In genomic region chr11:128455766-128456165, GRCh38 we compare ENCODE assay signal across 14 cellular contexts.
DNase-seq lines count a peak whose midpoint lies in the region; ATAC-seq, FAIRE-seq and TF ChIP-seq lines count a peak whose summit lies in the region.
"Had no signal": no experiment of that assay in that cellular context is flagged by ENCODE, and none has a peak within 500 bp of the region (broad histone marks: within the 10 kb centered on the region; RNA-seq: fewer than 3 reads in every experiment).

No MANE protein-coding gene starts in this region.

- POLR2A ChIA-PET in CD8-positive, alpha-beta T cell (lab: Charles Lee), result interaction anchor here (0.8 to 1.6 kb wide), 5 partner anchors 12 to 138 kb away, joined by 3 to 5 read pairs (median 4); no protein-coding TSS in a partner anchor
- POLR2A ChIA-PET in HepG2 (lab: Yijun Ruan, JAX), result no interaction called here

- in situ Hi-C loops in HepG2 (cut with HindIII; ENCODE audit: extremely low pct_ligation_motif_present, low pct_unique_long_range_greater_than_20kb), result no loop called here

- no peak for DNase-seq in CD8-positive, alpha-beta T cell
- DNase-seq in HepG2 (ENCODE audit: low spot score) (no peak), NCI-H82 treated with DMSO at 0.1 percent for 48 hours (lab: John Stamatoyannopoulos, UW; ENCODE audit: unreplicated experiment) (no peak), DMS153 treated with DMSO at 0.1 percent for 48 hours (lab: John Stamatoyannopoulos, UW; ENCODE audit: unreplicated experiment) (no peak), progenitor cell of endocrine pancreas (ENCODE audit: low spot score, unreplicated experiment) (no peak)
- DNase-seq: glutamatergic neuron; MV-4-11; stimulated activated CD4-positive, alpha-beta T cell treated with anti-CD3 and anti-CD28 coated beads, Interleukin-2, amount 100 ng/mL, for 48 hours had no signal

- intact Hi-C loops in CD8-positive, alpha-beta T cell (cut with DNase I, micrococcal nuclease), result loop anchor here (1.0 to 10.0 kb wide), 2 partner anchors 8 to 421 kb away; no protein-coding TSS in a partner anchor
- intact Hi-C loops in HepG2 (cut with micrococcal nuclease; ENCODE audit: unreplicated experiment), result no loop called here

- H3K27ac Mint-ChIP-seq in CD8-positive, alpha-beta T cell, result peak overlapping the region; percentile 91
- peak overlapping the region; percentile 72 for H3K27ac Mint-ChIP-seq in activated naive CD8-positive, alpha-beta T cell
- no peak overlapping the region for H3K27ac Mint-ChIP-seq in progenitor cell of endocrine pancreas

- WGBS in HepG2 (ENCODE audit: low lambda C conversion rate), result 8% methylated on average over 5 of the region's 5 CpGs

- H4K20me1 ChIP-seq in HepG2 (ENCODE audit: insufficient read depth, low read length), result no peaks in the 10 kb centered on the region
- H4K20me1 ChIP-seq: BLaER1 had no signal

- TF ChIP-seq EP300 in HepG2 (IDR thresholded peaks at IDR 0.05; ENCODE audit: low read depth in 2 of 2, low read length in 2 of 2), result no peak
- no peak for TF ChIP-seq EP300 in HepG2 (CRISPR knock-in tag; IDR thresholded peaks at IDR 0.05; ENCODE audit: borderline replicate concordance)

- no peak for ATAC-seq in CD8-positive, alpha-beta T cell
- ATAC-seq in HepG2, result no peak
- ATAC-seq in HG03280 (IDR thresholded peaks at IDR 0.05; ENCODE audit: unreplicated experiment), result no peak

- no TSS peak for BruUV-seq in HepG2 (replicated peaks; lab: Mats Ljungman, UMichigan)

- no peak overlapping the region for H3K9ac ChIP-seq in HepG2 (ENCODE audit: insufficient read depth, low read depth, low read length)
- H3K9ac ChIP-seq: BLaER1 had no signal

- peak overlapping the region; percentile 94; the same call in 1 of the 2 replicates for H3K27ac ChIP-seq in ACC112 (ENCODE audit: low read depth, low read length)
- H3K27ac ChIP-seq in CD8-positive, alpha-beta T cell (ENCODE audit: low read depth, low read length), result no peak overlapping the region
- no peak overlapping the region for H3K27ac ChIP-seq in HepG2 (ENCODE audit: extremely low read length, insufficient read depth, low read length)
- H3K27ac ChIP-seq: BLaER1, SJSA1 had no signal

- H3K9me3 Mint-ChIP-seq in CD8-positive, alpha-beta T cell, result no peaks in the 10 kb centered on the region
- H3K9me3 Mint-ChIP-seq in activated naive CD8-positive, alpha-beta T cell (ENCODE audit: low read depth), result no peaks in the 10 kb centered on the region
- H3K9me3 Mint-ChIP-seq in progenitor cell of endocrine pancreas (ENCODE audit: low read depth), result no peaks in the 10 kb centered on the region

- H3K27me3 Mint-ChIP-seq in CD8-positive, alpha-beta T cell (ENCODE audit: low read depth), result no peaks in the 10 kb centered on the region
- no peaks in the 10 kb centered on the region for H3K27me3 Mint-ChIP-seq in activated naive CD8-positive, alpha-beta T cell
- peaks cover 37% of the 10 kb centered on the region for H3K27me3 Mint-ChIP-seq in progenitor cell of endocrine pancreas

- H3K36me3 ChIP-seq in ACC112 (ENCODE audit: insufficient read depth, low read length) (peaks cover 34% of the 10 kb centered on the region), HepG2 (replicated peaks in 1 of 2; ENCODE audit: control insufficient read depth in 1 of 2, insufficient read depth in 2 of 2, low read length in 2 of 2) (no peaks in the 10 kb centered on the region)
- peaks cover 40% of the 10 kb centered on the region for H3K36me3 ChIP-seq in CD8-positive, alpha-beta T cell (ENCODE audit: insufficient read depth, low read length)

- peaks cover 2% of the 10 kb centered on the region for H3K79me2 ChIP-seq in ACC112 (ENCODE audit: control insufficient read depth, insufficient read depth, low read length, unreplicated experiment)
- H3K79me2 ChIP-seq in HepG2 (ENCODE audit: insufficient read depth, low read length), result no peaks in the 10 kb centered on the region

- H3K27me3 ChIP-seq in ACC112 (ENCODE audit: insufficient read depth, low read length), result no peaks in the 10 kb centered on the region
- H3K27me3 ChIP-seq in CD8-positive, alpha-beta T cell (ENCODE audit: insufficient read depth, low read length), result no peaks in the 10 kb centered on the region
- no peaks in the 10 kb centered on the region for H3K27me3 ChIP-seq in HepG2 (ENCODE audit: control insufficient read depth in 1 of 2, insufficient read depth in 2 of 2, low read length in 2 of 2)
- H3K27me3 ChIP-seq: BLaER1, SJSA1 had no signal

- peaks cover 62% of the 10 kb centered on the region for H3K4me1 ChIP-seq in ACC112 (ENCODE audit: control insufficient read depth, insufficient read depth, low read length, unreplicated experiment)
- H3K4me1 ChIP-seq in CD8-positive, alpha-beta T cell (ENCODE audit: insufficient read depth, low read length), result peaks cover 28% of the 10 kb centered on the region
- H3K4me1 ChIP-seq in HepG2 (ENCODE audit: insufficient read depth, low read length), result peaks cover 21% of the 10 kb centered on the region
- H3K4me1 ChIP-seq: BLaER1 had no signal

- H3K4me3 Mint-ChIP-seq in CD8-positive, alpha-beta T cell, result no peak overlapping the region
- H3K4me3 Mint-ChIP-seq in activated naive CD8-positive, alpha-beta T cell, result no peak overlapping the region
- H3K4me3 Mint-ChIP-seq in progenitor cell of endocrine pancreas (ENCODE audit: low read depth), result no peak overlapping the region

- no peak for FAIRE-seq in HepG2 (lab: Jason Lieb, UNC)
- FAIRE-seq: HTR-8/SVneo had no signal

- no peak overlapping the region for H3K4me2 ChIP-seq in HepG2 (ENCODE audit: low read depth, low read length)
- H3K4me2 ChIP-seq: BLaER1 had no signal

- peaks cover 66% of the 10 kb centered on the region for H3K36me3 Mint-ChIP-seq in CD8-positive, alpha-beta T cell
- H3K36me3 Mint-ChIP-seq in activated naive CD8-positive, alpha-beta T cell, result peaks cover 41% of the 10 kb centered on the region
- H3K36me3 Mint-ChIP-seq in progenitor cell of endocrine pancreas (ENCODE audit: insufficient read depth), result no peaks in the 10 kb centered on the region

- no peak overlapping the region for H3K4me3 ChIP-seq in ACC112 (ENCODE audit: low read depth, low read length)
- no peak overlapping the region for H3K4me3 ChIP-seq in CD8-positive, alpha-beta T cell (ENCODE audit: low read depth, low read length)
- H3K4me3 ChIP-seq in HepG2 (replicated peaks in 1 of 3; ENCODE audit: insufficient read depth in 1 of 3, low read depth in 2 of 3, low read length in 3 of 3), result no peak overlapping the region
- H3K4me3 ChIP-seq: BLaER1, SJSA1 had no signal

- H3K9me3 ChIP-seq in CD8-positive, alpha-beta T cell (ENCODE audit: low read length), result no peaks in the 10 kb centered on the region
- no peaks in the 10 kb centered on the region for H3K9me3 ChIP-seq in HepG2 (ENCODE audit: low read length)
- H3K9me3 ChIP-seq: BLaER1, SJSA1 had no signal

- no peak for TF ChIP-seq CTCF in CD8-positive, alpha-beta T cell (IDR thresholded peaks at IDR 0.05)
- TF ChIP-seq CTCF in HepG2 (CRISPR knock-in tag; IDR thresholded peaks at IDR 0.05) (no peak), progenitor cell of endocrine pancreas (IDR thresholded peaks at IDR 0.05; ENCODE audit: unreplicated experiment) (no peak)

- CTCF ChIA-PET in CD8-positive, alpha-beta T cell (lab: Charles Lee), result interaction anchor here (0.8 to 4.9 kb wide), 6 partner anchors 9 to 283 kb away, joined by 3 to 28 read pairs (median 4); no protein-coding TSS in a partner anchor
- CTCF ChIA-PET in HepG2 (lab: Yijun Ruan, JAX; ENCODE audit: low intra/inter-chr PET ratio, low total read pairs), result no interaction called here

- TF ChIP-seq POLR2A in HepG2 (IDR thresholded peaks at IDR 0.05; ENCODE audit: insufficient read depth in 1 of 2, low read depth in 2 of 2, low read length in 2 of 2), result no peak

- TF ChIP-seq RAD21 in HepG2 (CRISPR knock-in tag; IDR thresholded peaks at IDR 0.05), result no peak

- peaks cover 83% of the 10 kb centered on the region for H3K4me1 Mint-ChIP-seq in CD8-positive, alpha-beta T cell (ENCODE audit: low read depth)
- peaks cover 75% of the 10 kb centered on the region for H3K4me1 Mint-ChIP-seq in activated naive CD8-positive, alpha-beta T cell (ENCODE audit: low read depth)
- H3K4me1 Mint-ChIP-seq in progenitor cell of endocrine pancreas (ENCODE audit: low read depth), result no peaks in the 10 kb centered on the region

- H2AFZ ChIP-seq in ACC112 (ENCODE audit: low read length, unreplicated experiment) (no peak overlapping the region), HepG2 (ENCODE audit: low read length) (no peak overlapping the region)

TF ChIP-seq in HepG2, 621 proteins besides CTCF, POLR2A, EP300 and RAD21:
- TF ChIP-seq BHLHE40 (IDR thresholded peaks at IDR 0.05; ENCODE audit: low read length), result 0 out of 2 replicates have a peak, but pooled peaks have one; percentile 36
- TF ChIP-seq PCBP1 (IDR thresholded peaks at IDR 0.05; ENCODE audit: borderline replicate concordance, low read depth, low read length), result no peak
